ENCODE assay signal across 22 cellular contexts in the genomic region with DNA sequence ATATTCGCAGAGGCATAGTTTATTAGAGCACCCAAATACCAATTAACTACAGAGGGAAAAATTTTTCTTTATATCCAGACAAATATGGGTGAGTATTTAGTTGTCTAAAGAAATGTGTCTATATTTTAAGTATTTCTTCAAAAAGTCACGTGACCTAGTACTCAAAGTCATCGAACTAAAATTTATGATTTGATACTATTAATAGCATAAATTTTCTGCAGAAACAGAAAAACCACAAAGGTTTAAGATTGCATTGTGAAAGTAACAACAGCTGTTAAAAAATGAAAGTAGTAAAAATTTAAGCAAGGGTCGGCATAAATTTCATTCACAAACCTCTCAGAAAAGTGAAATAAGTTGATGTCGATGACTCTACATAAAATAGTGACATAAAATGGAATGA.
A peak's percentile ranks its signal among the peaks of the same experiment; 100 is the strongest.
DNase-seq lines count a peak whose midpoint lies in the region; ATAC-seq and TF ChIP-seq lines count a peak whose summit lies in the region.
"Had no signal": no experiment of that assay in that cellular context is flagged by ENCODE, and none has a peak within 500 bp of the region (broad histone marks: within the 10 kb centered on the region; RNA-seq: fewer than 3 reads in every experiment).

No MANE protein-coding gene starts in this region.

- H3K4me3 ChIP-seq in DND-41 (ENCODE audit: low read depth in 1 of 2, low read length in 2 of 2): no peak overlapping the region
- H3K4me3 ChIP-seq: PC-9 had no signal

- ATAC-seq in DND-41 (ENCODE audit: insufficient read depth, low read depth) (no peak), GM19463 (IDR thresholded peaks at IDR 0.05; ENCODE audit: unreplicated experiment) (peak; percentile 16), HG02759 (IDR thresholded peaks at IDR 0.05; ENCODE audit: unreplicated experiment) (peak; percentile 29), HG03575 (IDR thresholded peaks at IDR 0.05; ENCODE audit: extremely low read depth, insufficient number of reproducible peaks, low FRiP score, unreplicated experiment) (peak; percentile 16), GM21619 (IDR thresholded peaks at IDR 0.05; ENCODE audit: unreplicated experiment) (no peak)
- ATAC-seq: activated CD8-positive, alpha-beta T cell treated with anti-CD3 and anti-CD28 coated beads for 36 hours; esophagus mucosa; T-helper 17 cell; WTC11 had no signal

- POLR2A ChIA-PET in activated CD4-positive, alpha-beta T cell treated with anti-CD3 and anti-CD28 coated beads, Interleukin-2, amount 10 ng/mL, durations not matched to agents 7 days and 5 days (lab: Charles Lee): no interaction called here

- H3K4me2 ChIP-seq in DND-41 (ENCODE audit: insufficient read depth, low read length): 0 out of 2 replicates have a peak overlapping the region, but pooled peaks have one; percentile 11
- H3K4me2 ChIP-seq: PC-9 had no signal

- no peak overlapping the region for H3K27ac Mint-ChIP-seq in activated CD4-positive, alpha-beta T cell treated with anti-CD3 and anti-CD28 coated beads, Interleukin-2, amount 10 ng/mL, durations not matched to agents 7 days and 5 days
- H3K27ac Mint-ChIP-seq: activated CD8-positive, alpha-beta T cell treated with anti-CD3 and anti-CD28 coated beads for 36 hours; memory B cell; stimulated activated naive B cell treated with anti-CD40 and anti-IgM and Interleukin-4, amounts not matched to agents 10 μg/mL and 1 μg/mL and 100 μg/mL, for 72 hours; T-helper 17 cell; WTC11 had no signal

- no peaks in the 10 kb centered on the region for H3K27me3 Mint-ChIP-seq in activated CD4-positive, alpha-beta T cell treated with anti-CD3 and anti-CD28 coated beads, Interleukin-2, amount 10 ng/mL, durations not matched to agents 7 days and 5 days
- H3K27me3 Mint-ChIP-seq: activated CD8-positive, alpha-beta T cell treated with anti-CD3 and anti-CD28 coated beads for 36 hours; central memory CD8-positive, alpha-beta T cell; memory B cell; naive B cell; stimulated activated naive B cell treated with anti-CD40 and anti-IgM and Interleukin-4, amounts not matched to agents 10 μg/mL and 1 μg/mL and 100 μg/mL, for 72 hours; T-helper 17 cell had no signal

- no peak for TF ChIP-seq CTCF in DND-41 (IDR thresholded peaks at IDR 0.05; ENCODE audit: borderline replicate concordance, extremely low read depth, low read length, poor library complexity, severe bottlenecking)

- H3K9me3 Mint-ChIP-seq in activated CD4-positive, alpha-beta T cell treated with anti-CD3 and anti-CD28 coated beads, Interleukin-2, amount 10 ng/mL, durations not matched to agents 7 days and 5 days: peaks cover 4% of the 10 kb centered on the region
- H3K9me3 Mint-ChIP-seq: activated CD8-positive, alpha-beta T cell treated with anti-CD3 and anti-CD28 coated beads for 36 hours; WTC11 had no signal

- H3K4me3 Mint-ChIP-seq in activated CD4-positive, alpha-beta T cell treated with anti-CD3 and anti-CD28 coated beads, Interleukin-2, amount 10 ng/mL, durations not matched to agents 7 days and 5 days: no peak overlapping the region
- H3K4me3 Mint-ChIP-seq: activated CD8-positive, alpha-beta T cell treated with anti-CD3 and anti-CD28 coated beads for 36 hours; central memory CD8-positive, alpha-beta T cell; memory B cell; T-helper 17 cell; WTC11 had no signal

- peak overlapping the region; percentile 53 for H2AFZ ChIP-seq in DND-41 (ENCODE audit: low read depth, low read length)
- H2AFZ ChIP-seq: PC-9 had no signal

- H3K9me3 ChIP-seq in DND-41 (ENCODE audit: insufficient read depth, low read length, severe bottlenecking): no peaks in the 10 kb centered on the region

- no peaks in the 10 kb centered on the region for H3K36me3 ChIP-seq in DND-41 (ENCODE audit: insufficient read depth, low read length)

- no peak overlapping the region for H3K9ac ChIP-seq in DND-41 (ENCODE audit: low read depth, low read length)

- intact Hi-C loops in cardiac septum (cut with DNase I): no loop called here

- peak overlapping the region; percentile 27; the same call in 1 of the 2 replicates for H3K27ac ChIP-seq in DND-41 (ENCODE audit: low read length)
- H3K27ac ChIP-seq: PC-9 had no signal

- H3K4me1 ChIP-seq in DND-41 (ENCODE audit: insufficient read depth, low read length): peaks cover 20% of the 10 kb centered on the region

- H3K36me3 Mint-ChIP-seq in activated CD4-positive, alpha-beta T cell treated with anti-CD3 and anti-CD28 coated beads, Interleukin-2, amount 10 ng/mL, durations not matched to agents 7 days and 5 days (ENCODE audit: low read depth): no peaks in the 10 kb centered on the region
- H3K36me3 Mint-ChIP-seq: memory B cell; naive B cell; stimulated activated naive B cell treated with anti-CD40 and anti-IgM and Interleukin-4, amounts not matched to agents 10 μg/mL and 1 μg/mL and 100 μg/mL, for 72 hours; WTC11 had no signal

- H4K20me1 ChIP-seq in DND-41 (ENCODE audit: insufficient read depth, low read length): no peaks in the 10 kb centered on the region

- CTCF ChIA-PET in activated CD4-positive, alpha-beta T cell treated with anti-CD3 and anti-CD28 coated beads, Interleukin-2, amount 10 ng/mL, durations not matched to agents 7 days and 5 days (lab: Charles Lee): no interaction called here

- no peaks in the 10 kb centered on the region for H3K27me3 ChIP-seq in DND-41 (ENCODE audit: insufficient read depth, low read length, poor library complexity)

- no peaks in the 10 kb centered on the region for H3K79me2 ChIP-seq in DND-41 (ENCODE audit: insufficient read depth, low read length)

- DNase-seq in DND-41 (no peak), cardiac septum (ENCODE audit: low spot score) (no peak), SKM-1 treated with dmso at 0.1 percent for 144 hours (lab: John Stamatoyannopoulos, UW; ENCODE audit: unreplicated experiment) (no peak)
- DNase-seq in activated CD4-positive, alpha-beta T cell treated with anti-CD3 and anti-CD28 coated beads, Interleukin-2, amount 10 ng/mL, durations not matched to agents 7 days and 5 days: no peak
- DNase-seq: activated CD8-positive, alpha-beta T cell treated with anti-CD3 and anti-CD28 coated beads for 36 hours; activated naive CD4-positive, alpha-beta T cell treated with Interleukin-2 at 50 U/mL for 16 hours; activated T-cell treated with anti-CD3 and anti-CD28 coated beads, Interleukin-2, amount 50 U/mL, for 1 hour; effector CD4-positive, alpha-beta T cell; NCI-H1436; NCI-H2171 treated with DMSO at 0.1 percent for 48 hours; PC-9; T-helper 17 cell had no signal

- no peaks in the 10 kb centered on the region for H3K4me1 Mint-ChIP-seq in activated CD4-positive, alpha-beta T cell treated with anti-CD3 and anti-CD28 coated beads, Interleukin-2, amount 10 ng/mL, durations not matched to agents 7 days and 5 days
- H3K4me1 Mint-ChIP-seq: central memory CD8-positive, alpha-beta T cell; T-helper 17 cell; WTC11 had no signal

Comparison
In these comparisons a context has a peak if more than half of its experiments do, and no peak if none do; other contexts are left out.
1. ATAC-seq: peak in GM19463 (single experiment), HG02759 (single experiment) and HG03575 (single experiment); none in DND-41 (single experiment) and GM21619 (single experiment).